ENCODE assay signal across 8 cellular contexts in the genomic region with DNA sequence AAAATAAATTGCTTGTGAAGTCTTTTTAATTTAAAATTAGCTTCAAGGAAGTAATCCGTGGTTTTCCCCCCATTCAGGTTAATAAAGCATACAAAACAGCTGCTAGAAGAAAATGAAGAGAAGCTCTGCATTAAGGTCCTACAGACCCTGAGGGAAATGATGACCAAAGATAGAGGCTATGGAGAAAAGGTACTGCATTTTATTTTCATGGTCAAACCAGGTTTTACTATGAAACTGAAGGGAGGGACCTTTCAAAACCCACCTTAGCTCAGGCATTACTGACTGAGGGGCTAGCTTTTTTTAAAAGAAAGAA.
DNase-seq lines count a peak whose midpoint lies in the region; ATAC-seq and TF ChIP-seq lines count a peak whose summit lies in the region.

No MANE protein-coding gene starts in this region.

- H3K36me3 Mint-ChIP-seq in activated CD8-positive, alpha-beta memory T cell treated with anti-CD3 and anti-CD28 coated beads, Interleukin-2, amount 10 ng/mL, durations not matched to agents 7 days and 5 days, result peaks cover 59% of the 10 kb centered on the region

- ATAC-seq in activated CD8-positive, alpha-beta memory T cell treated with anti-CD3 and anti-CD28 coated beads, Interleukin-2, amount 10 ng/mL, durations not matched to agents 7 days and 5 days, result peak; percentile 25
- ATAC-seq in HG03280 (IDR thresholded peaks at IDR 0.05; ENCODE audit: unreplicated experiment) (peak; percentile 13), upper lobe of right lung (no peak)

- H3K27me3 ChIP-seq in upper lobe of right lung (no peaks in the 10 kb centered on the region), H7 (ENCODE audit: control insufficient read depth, insufficient read depth, low read length) (no peaks in the 10 kb centered on the region)

- no peak for DNase-seq in activated CD8-positive, alpha-beta memory T cell treated with anti-CD3 and anti-CD28 coated beads, Interleukin-2, amount 10 ng/mL, durations not matched to agents 7 days and 5 days
- no peak for DNase-seq in activated CD8-positive, alpha-beta memory T cell treated with anti-CD3 and anti-CD28 coated beads, Interleukin-2, amount 50 U/mL, for 48 hours
- DNase-seq in epithelial cell of prostate (ENCODE audit: low read depth, low spot score) (no peak), upper lobe of right lung (no peak), H7 (no peak), DMS79 (lab: John Stamatoyannopoulos, UW) (no peak)
- no peak for DNase-seq in activated effector memory CD4-positive, alpha-beta T cell treated with Interleukin-2 at 50 U/mL for 16 hours

- peaks cover 53% of the 10 kb centered on the region for H3K36me3 ChIP-seq in upper lobe of right lung
- no peaks in the 10 kb centered on the region for H3K36me3 ChIP-seq in H7 (replicated peaks; ENCODE audit: control insufficient read depth, insufficient read depth, low read length)

- H3K27ac ChIP-seq in epithelial cell of prostate (peak overlapping the region; percentile 81), upper lobe of right lung (peak overlapping the region; percentile 77)

- H3K9me3 Mint-ChIP-seq in activated CD8-positive, alpha-beta memory T cell treated with anti-CD3 and anti-CD28 coated beads, Interleukin-2, amount 10 ng/mL, durations not matched to agents 7 days and 5 days (ENCODE audit: low read depth), result no peaks in the 10 kb centered on the region

- peaks cover 15% of the 10 kb centered on the region for H3K4me1 ChIP-seq in upper lobe of right lung

- H3K4me1 Mint-ChIP-seq in activated CD8-positive, alpha-beta memory T cell treated with anti-CD3 and anti-CD28 coated beads, Interleukin-2, amount 10 ng/mL, durations not matched to agents 7 days and 5 days, result peaks cover 37% of the 10 kb centered on the region

- H3K27ac Mint-ChIP-seq in activated CD8-positive, alpha-beta memory T cell treated with anti-CD3 and anti-CD28 coated beads, Interleukin-2, amount 10 ng/mL, durations not matched to agents 7 days and 5 days, result no peak overlapping the region

- no peak overlapping the region for H3K4me3 Mint-ChIP-seq in activated CD8-positive, alpha-beta memory T cell treated with anti-CD3 and anti-CD28 coated beads, Interleukin-2, amount 10 ng/mL, durations not matched to agents 7 days and 5 days

- intact Hi-C loops in upper lobe of right lung (cut with DNase I), result loop anchor here (10.0 kb wide), 2 partner anchors 273 to 313 kb away; no protein-coding TSS in a partner anchor

- no peak for TF ChIP-seq CTCF in upper lobe of right lung (IDR thresholded peaks at IDR 0.05)

- no peaks in the 10 kb centered on the region for H3K9me3 ChIP-seq in upper lobe of right lung

- no peaks in the 10 kb centered on the region for H3K27me3 Mint-ChIP-seq in activated CD8-positive, alpha-beta memory T cell treated with anti-CD3 and anti-CD28 coated beads, Interleukin-2, amount 10 ng/mL, durations not matched to agents 7 days and 5 days

- H3K4me3 ChIP-seq in upper lobe of right lung (peak overlapping the region; percentile 12), H7 (ENCODE audit: insufficient read depth, low read depth, low read length) (no peak overlapping the region)

- CTCF ChIA-PET in activated CD8-positive, alpha-beta memory T cell treated with anti-CD3 and anti-CD28 coated beads, Interleukin-2, amount 10 ng/mL, durations not matched to agents 7 days and 5 days (lab: Charles Lee), result interaction anchor here (0.6 to 10.6 kb wide), 81 partner anchors 8 to 537 kb away, joined by 3 to 190 read pairs (median 4); a partner anchor contains a TSS
